ENCODE assay signal across 2 cellular contexts in the genomic region with DNA sequence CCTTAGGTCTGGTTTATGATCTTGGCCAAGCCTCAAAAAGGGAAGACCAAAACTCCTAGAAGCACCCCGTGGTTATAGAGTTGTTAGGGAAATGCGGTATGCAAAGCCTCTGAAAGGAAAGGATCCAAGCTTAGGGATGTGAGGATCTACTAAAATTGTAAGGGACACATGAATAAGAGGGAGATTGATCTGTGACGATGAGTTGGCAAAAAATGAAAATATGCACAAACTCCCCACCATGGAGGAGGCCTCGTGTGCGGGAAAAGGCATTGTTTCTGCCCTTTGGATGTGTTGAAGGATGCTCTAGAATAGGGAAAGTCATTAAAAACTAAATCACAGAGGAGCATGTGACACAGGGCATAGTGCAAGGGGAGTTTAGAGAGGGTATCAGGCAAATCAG.
TF ChIP-seq lines count a peak whose summit lies in the region.

No MANE protein-coding gene starts in this region.

TF ChIP-seq in H1, 55 proteins besides CTCF, POLR2A, EP300 and RAD21 (continued from another document):
- TF ChIP-seq GABPA (IDR thresholded peaks at IDR 0.05; ENCODE audit: borderline replicate concordance, insufficient read depth, low read length) (no peak), MAX (IDR thresholded peaks at IDR 0.05) (no peak), CHD2 (IDR thresholded peaks at IDR 0.05; ENCODE audit: low read length) (no peak), RFX5 (IDR thresholded peaks at IDR 0.05; ENCODE audit: borderline replicate concordance, low read depth, low read length) (no peak), CREB1 (IDR thresholded peaks at IDR 0.05) (no peak), POLR2AphosphoS5 (IDR thresholded peaks at IDR 0.05; ENCODE audit: low read depth, low read length) (no peak), SUZ12 (IDR thresholded peaks at IDR 0.05; ENCODE audit: low read length) (no peak), KDM5A (IDR thresholded peaks at IDR 0.05; ENCODE audit: low read length) (no peak), FOSL1 (IDR thresholded peaks at IDR 0.05; ENCODE audit: insufficient read depth, low read depth, low read length) (no peak), SP4 (IDR thresholded peaks at IDR 0.05; ENCODE audit: low read length) (no peak), SP2 (IDR thresholded peaks at IDR 0.05; ENCODE audit: low read length) (no peak), CHD1 (IDR thresholded peaks at IDR 0.05; ENCODE audit: low read depth, low read length) (no peak)
- TF ChIP-seq, protein P1, sequence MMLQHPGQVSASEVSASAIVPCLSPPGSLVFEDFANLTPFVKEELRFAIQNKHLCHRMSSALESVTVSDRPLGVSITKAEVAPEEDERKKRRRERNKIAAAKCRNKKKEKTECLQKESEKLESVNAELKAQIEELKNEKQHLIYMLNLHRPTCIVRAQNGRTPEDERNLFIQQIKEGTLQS (IDR thresholded peaks at IDR 0.05; ENCODE audit: insufficient read depth, low read depth, low read length): no peak
- TF ChIP-seq, protein P2, sequence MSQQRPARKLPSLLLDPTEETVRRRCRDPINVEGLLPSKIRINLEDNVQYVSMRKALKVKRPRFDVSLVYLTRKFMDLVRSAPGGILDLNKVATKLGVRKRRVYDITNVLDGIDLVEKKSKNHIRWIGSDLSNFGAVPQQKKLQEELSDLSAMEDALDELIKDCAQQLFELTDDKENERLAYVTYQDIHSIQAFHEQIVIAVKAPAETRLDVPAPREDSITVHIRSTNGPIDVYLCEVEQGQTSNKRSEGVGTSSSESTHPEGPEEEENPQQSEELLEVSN (IDR thresholded peaks at IDR 0.05): no peak

TF ChIP-seq in WTC11, 78 proteins besides CTCF, POLR2A, EP300 and RAD21:
- no peak for TF ChIP-seq E2F1 (CRISPR knock-in tag; IDR thresholded peaks at IDR 0.05)
- no peak for TF ChIP-seq TCF7 (CRISPR knock-in tag; IDR thresholded peaks at IDR 0.05; ENCODE audit: low read depth)
- no peak for TF ChIP-seq ZNF138 (CRISPR knock-in tag; conservative IDR thresholded peaks at IDR 0.05)
- no peak for TF ChIP-seq RELA (CRISPR knock-in tag; IDR thresholded peaks at IDR 0.05; ENCODE audit: borderline replicate concordance)
- no peak for TF ChIP-seq E2F4 (CRISPR knock-in tag; IDR thresholded peaks at IDR 0.05; ENCODE audit: borderline replicate concordance, low read depth)
- TF ChIP-seq ZNF425 (CRISPR knock-in tag; conservative IDR thresholded peaks at IDR 0.05): no peak
- TF ChIP-seq TEAD4 (CRISPR knock-in tag; IDR thresholded peaks at IDR 0.05): no peak
- no peak for TF ChIP-seq IRF2 (CRISPR knock-in tag; IDR thresholded peaks at IDR 0.05; ENCODE audit: borderline replicate concordance, low read depth)
- no peak for TF ChIP-seq STAT6 (CRISPR knock-in tag; conservative IDR thresholded peaks at IDR 0.05; ENCODE audit: low read depth)
- no peak for TF ChIP-seq ESRRA (CRISPR knock-in tag; IDR thresholded peaks at IDR 0.05; ENCODE audit: borderline replicate concordance)
- TF ChIP-seq, protein P3, sequence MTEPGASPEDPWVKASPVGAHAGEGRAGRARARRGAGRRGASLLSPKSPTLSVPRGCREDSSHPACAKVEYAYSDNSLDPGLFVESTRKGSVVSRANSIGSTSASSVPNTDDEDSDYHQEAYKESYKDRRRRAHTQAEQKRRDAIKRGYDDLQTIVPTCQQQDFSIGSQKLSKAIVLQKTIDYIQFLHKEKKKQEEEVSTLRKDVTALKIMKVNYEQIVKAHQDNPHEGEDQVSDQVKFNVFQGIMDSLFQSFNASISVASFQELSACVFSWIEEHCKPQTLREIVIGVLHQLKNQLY (CRISPR knock-in tag; IDR thresholded peaks at IDR 0.05): no peak
- TF ChIP-seq ZNF232 (CRISPR knock-in tag; IDR thresholded peaks at IDR 0.05): no peak
- no peak for TF ChIP-seq TP53 (CRISPR knock-in tag; IDR thresholded peaks at IDR 0.05)
- no peak for TF ChIP-seq SMAD4 (CRISPR knock-in tag; IDR thresholded peaks at IDR 0.05)
- TF ChIP-seq E2F5 (CRISPR knock-in tag; IDR thresholded peaks at IDR 0.05): no peak
